In genomic region chr10:21689881-21690280, GRCh38 we compare ENCODE assay signal across 31 cellular contexts.
DNase-seq lines count a peak whose midpoint lies in the region; ATAC-seq, FAIRE-seq and TF ChIP-seq lines count a peak whose summit lies in the region.
"Had no signal": no experiment of that assay in that cellular context is flagged by ENCODE, and none has a peak within 500 bp of the region (broad histone marks: within the 10 kb centered on the region; RNA-seq: fewer than 3 reads in every experiment).

No MANE protein-coding gene starts in this region.

- peaks cover 38% of the 10 kb centered on the region for H3K4me1 Mint-ChIP-seq in mesothelial cell of epicardium
- peaks cover 14% of the 10 kb centered on the region for H3K4me1 Mint-ChIP-seq in CD4-positive, alpha-beta T cell (ENCODE audit: low read depth)

- POLR2A ChIA-PET in CD4-positive, alpha-beta T cell (lab: Charles Lee), result no interaction called here

- peaks cover 10% of the 10 kb centered on the region for H3K36me3 Mint-ChIP-seq in mesothelial cell of epicardium
- H3K36me3 Mint-ChIP-seq in CD4-positive, alpha-beta T cell (ENCODE audit: low read depth), result peaks cover 69% of the 10 kb centered on the region

- H3K27ac ChIP-seq in CD4-positive, alpha-beta T cell (ENCODE audit: low read depth, low read length), result no peak overlapping the region
- no peak overlapping the region for H3K27ac ChIP-seq in right cardiac atrium (ENCODE audit: low read length)
- H3K27ac ChIP-seq: pancreas, SJCRH30, WERI-Rb-1 had no signal

- H3K27me3 Mint-ChIP-seq in mesothelial cell of epicardium (ENCODE audit: low read depth), result no peaks in the 10 kb centered on the region
- no peaks in the 10 kb centered on the region for H3K27me3 Mint-ChIP-seq in CD4-positive, alpha-beta T cell
- H3K27me3 Mint-ChIP-seq: activated CD4-positive, alpha-beta T cell treated with anti-CD3 and anti-CD28 coated beads, Interleukin-2, amount 10 ng/mL, durations not matched to agents 24 days and 14 days; dendritic cell treated with granulocyte-macrophage colony-stimulating factor and Interleukin-4, amounts not matched to agents 40 ng/mL and 50 ng/mL, for 4 days; stimulated activated naive B cell treated with anti-CD40 and anti-IgM and Interleukin-4, amounts not matched to agents 10 μg/mL and 1 μg/mL and 100 μg/mL, for 72 hours; type B pancreatic cell had no signal

- no peaks in the 10 kb centered on the region for H3K27me3 ChIP-seq in CD4-positive, alpha-beta T cell (ENCODE audit: control insufficient read depth, insufficient read depth, low read length)
- H3K27me3 ChIP-seq in right cardiac atrium (ENCODE audit: control insufficient read depth, insufficient read depth), result no peaks in the 10 kb centered on the region
- H3K27me3 ChIP-seq: pancreas, SJCRH30 had no signal

- intact Hi-C loops in CD4-positive, alpha-beta T cell (cut with DNase I, micrococcal nuclease), result no loop called here
- intact Hi-C loops in right cardiac atrium (cut with DNase I), result no loop called here

- H3K9me3 ChIP-seq in CD4-positive, alpha-beta T cell (ENCODE audit: control insufficient read depth, low read length), result no peaks in the 10 kb centered on the region
- H3K9me3 ChIP-seq in right cardiac atrium (ENCODE audit: control insufficient read depth, low read length), result no peaks in the 10 kb centered on the region
- H3K9me3 ChIP-seq: pancreas, SJCRH30 had no signal

- peak; percentile 36 for FAIRE-seq in GM18507 (lab: Jason Lieb, UNC)
- FAIRE-seq: HepG2, pancreas had no signal

- no peak overlapping the region for H3K4me3 ChIP-seq in right cardiac atrium (ENCODE audit: low read length)
- H3K4me3 ChIP-seq: pancreas, SJCRH30 had no signal

- H3K9me3 Mint-ChIP-seq in mesothelial cell of epicardium, result peaks cover 1% of the 10 kb centered on the region
- H3K9me3 Mint-ChIP-seq in CD4-positive, alpha-beta T cell, result no peaks in the 10 kb centered on the region
- H3K9me3 Mint-ChIP-seq: activated CD4-positive, alpha-beta T cell treated with anti-CD3 and anti-CD28 coated beads, Interleukin-2, amount 10 ng/mL, durations not matched to agents 24 days and 14 days; dendritic cell treated with granulocyte-macrophage colony-stimulating factor and Interleukin-4, amounts not matched to agents 40 ng/mL and 50 ng/mL, for 4 days; endodermal cell; stimulated activated naive B cell treated with anti-CD40 and anti-IgM and Interleukin-4, amounts not matched to agents 10 μg/mL and 1 μg/mL and 100 μg/mL, for 72 hours; type B pancreatic cell had no signal

- H3K4me1 ChIP-seq in right cardiac atrium (ENCODE audit: control insufficient read depth, insufficient read depth, low read length), result no peaks in the 10 kb centered on the region
- H3K4me1 ChIP-seq: pancreas, SJCRH30 had no signal

- no peak for DNase-seq in GM18507 (ENCODE audit: extremely low spot score, insufficient read length, low read depth)
- DNase-seq in NCI-H524 treated with DMSO at 0.1 percent for 48 hours (lab: John Stamatoyannopoulos, UW), result peak; percentile 21
- no peak for DNase-seq in mesothelial cell of epicardium (ENCODE audit: low spot score in 2 of 2, unreplicated experiment in 2 of 2)
- DNase-seq in CD4-positive, alpha-beta T cell, result no peak
- DNase-seq in right cardiac atrium, result no peak
- no peak for DNase-seq in activated effector memory CD4-positive, alpha-beta T cell treated with Interleukin-2 at 50 U/mL for 16 hours
- DNase-seq: activated CD4-positive, alpha-beta T cell treated with anti-CD3 and anti-CD28 coated beads, Interleukin-2, amount 10 ng/mL, durations not matched to agents 24 days and 14 days; activated naive CD4-positive, alpha-beta T cell; activated T-cell treated with anti-CD3 and anti-CD28 coated beads, Interleukin-2, amount 50 U/mL, for 1 hour; C1 segment of cervical spinal cord; Calu3; caudate nucleus; endodermal cell; glutamatergic neuron; Karpas-422; left colon; MV-4-11; NCI-H1436 treated with DMSO at 0.1 percent for 48 hours; NCI-H2081 treated with DMSO at 0.1 percent for 48 hours; NCI-H2227 treated with DMSO at 0.1 percent for 48 hours; NCI-H748 treated with DMSO at 0.1 percent for 48 hours; pancreas; SJCRH30; stimulated activated naive B cell treated with anti-CD40 and anti-IgM and Interleukin-4, amounts not matched to agents 10 μg/mL and 1 μg/mL and 100 μg/mL, for 72 hours; substantia nigra; T1000; WERI-Rb-1 had no signal

- peak; percentile 52 for ATAC-seq in GM21529 (IDR thresholded peaks at IDR 0.05; ENCODE audit: unreplicated experiment)
- ATAC-seq in CD4-positive, alpha-beta T cell (ENCODE audit: poor library complexity), result no peak
- ATAC-seq in right cardiac atrium, result no peak
- ATAC-seq: HepG2; left colon; pancreas; stimulated activated naive B cell treated with anti-CD40 and anti-IgM and Interleukin-4, amounts not matched to agents 10 μg/mL and 1 μg/mL and 100 μg/mL, for 72 hours had no signal

- no peak overlapping the region for H3K4me3 Mint-ChIP-seq in mesothelial cell of epicardium
- H3K4me3 Mint-ChIP-seq in CD4-positive, alpha-beta T cell, result no peak overlapping the region
- H3K4me3 Mint-ChIP-seq: activated CD4-positive, alpha-beta T cell treated with anti-CD3 and anti-CD28 coated beads, Interleukin-2, amount 10 ng/mL, durations not matched to agents 24 days and 14 days; dendritic cell treated with granulocyte-macrophage colony-stimulating factor and Interleukin-4, amounts not matched to agents 40 ng/mL and 50 ng/mL, for 4 days; endodermal cell; stimulated activated naive B cell treated with anti-CD40 and anti-IgM and Interleukin-4, amounts not matched to agents 10 μg/mL and 1 μg/mL and 100 μg/mL, for 72 hours; type B pancreatic cell had no signal

- TF ChIP-seq CTCF in mesothelial cell of epicardium (IDR thresholded peaks at IDR 0.05; ENCODE audit: unreplicated experiment), result no peak
- no peak for TF ChIP-seq CTCF in CD4-positive, alpha-beta T cell (IDR thresholded peaks at IDR 0.05)

- peak overlapping the region; percentile 62 for H3K27ac Mint-ChIP-seq in mesothelial cell of epicardium
- H3K27ac Mint-ChIP-seq in CD4-positive, alpha-beta T cell, result no peak overlapping the region
- H3K27ac Mint-ChIP-seq: activated CD4-positive, alpha-beta T cell treated with anti-CD3 and anti-CD28 coated beads, Interleukin-2, amount 10 ng/mL, durations not matched to agents 24 days and 14 days; dendritic cell treated with granulocyte-macrophage colony-stimulating factor and Interleukin-4, amounts not matched to agents 40 ng/mL and 50 ng/mL, for 4 days; endodermal cell; stimulated activated naive B cell treated with anti-CD40 and anti-IgM and Interleukin-4, amounts not matched to agents 10 μg/mL and 1 μg/mL and 100 μg/mL, for 72 hours; type B pancreatic cell had no signal

- CTCF ChIA-PET in CD4-positive, alpha-beta T cell (lab: Charles Lee), result interaction anchor here (0.8 kb wide), 1 partner anchor 14 kb away, joined by 3 read pairs; no protein-coding TSS in a partner anchor
